In the genomic region with DNA sequence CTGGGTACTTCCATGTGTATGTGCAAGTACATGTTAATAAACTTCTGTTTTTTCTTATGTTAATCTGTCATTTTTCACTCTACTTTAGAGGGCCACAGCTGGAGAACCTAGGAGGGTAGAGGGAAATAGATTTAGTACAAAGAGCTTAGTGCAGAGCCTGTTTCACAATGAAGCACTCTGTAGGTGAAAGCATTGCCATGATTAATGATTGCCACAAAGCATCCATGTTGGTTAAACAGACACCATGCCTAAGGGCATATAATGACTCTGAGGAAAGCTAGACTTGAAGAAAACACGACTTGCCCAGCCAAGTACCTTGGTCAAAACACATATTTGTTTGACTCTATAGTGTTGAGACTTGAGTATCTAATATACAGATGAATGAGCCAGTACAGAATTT, we compare ENCODE assay signal across 26 cellular contexts.
DNase-seq lines count a peak whose midpoint lies in the region; ATAC-seq and TF ChIP-seq lines count a peak whose summit lies in the region.
"Had no signal": no experiment of that assay in that cellular context is flagged by ENCODE, and none has a peak within 500 bp of the region (broad histone marks: within the 10 kb centered on the region; RNA-seq: fewer than 3 reads in every experiment).

No MANE protein-coding gene starts in this region.

- H3K9me3 ChIP-seq in mammary epithelial cell (replicated peaks; ENCODE audit: insufficient read depth, low read length) (no peaks in the 10 kb centered on the region), left lung (peaks cover 0 to 6% of the 10 kb centered on the region in 2 donors)

- CTCF ChIA-PET in mammary epithelial cell (lab: Charles Lee; ENCODE audit: low non-redundant PET): no interaction called here

- H3K4me1 ChIP-seq in mammary epithelial cell (ENCODE audit: insufficient read depth, low read length) (peaks cover 15% of the 10 kb centered on the region), foreskin keratinocyte (peaks cover 11% of the 10 kb centered on the region), left lung (no peaks in the 10 kb centered on the region)
- H3K4me1 ChIP-seq: BLaER1 treated with 17β-estradiol and CSF1 and Interleukin-3, amounts not matched to agents 10 nM and 100 nM had no signal

- dilution Hi-C loops in mammary epithelial cell (cut with HindIII; ENCODE audit: low sequenced_read_pairs): no loop called here

- no peak overlapping the region for H3K9ac ChIP-seq in mammary epithelial cell (ENCODE audit: insufficient read depth, low read length)
- H3K9ac ChIP-seq: BLaER1 treated with 17β-estradiol and CSF1 and Interleukin-3, amounts not matched to agents 10 nM and 100 nM; KMS-11 had no signal

- H3K27me3 ChIP-seq in mammary epithelial cell (ENCODE audit: insufficient read depth, low read length): no peaks in the 10 kb centered on the region
- no peaks in the 10 kb centered on the region for H3K27me3 ChIP-seq in foreskin keratinocyte
- no peaks in the 10 kb centered on the region for H3K27me3 ChIP-seq in left lung
- H3K27me3 ChIP-seq: BLaER1 treated with 17β-estradiol and CSF1 and Interleukin-3, amounts not matched to agents 10 nM and 100 nM had no signal

- in situ Hi-C loops in ACHN (cut with HindIII; ENCODE audit: low pct_ligation_motif_present, low pct_unique_long_range_greater_than_20kb, low sequenced_read_pairs): no loop called here
- in situ Hi-C loops in mammary epithelial cell (cut with MboI; ENCODE audit: low sequenced_read_pairs in 2 of 2): no loop called here

- peak overlapping the region; percentile 8 for H3K27ac ChIP-seq in mammary epithelial cell (ENCODE audit: insufficient read depth, low read depth, low read length)
- no peak overlapping the region for H3K27ac ChIP-seq in foreskin keratinocyte
- no peak overlapping the region for H3K27ac ChIP-seq in left lung
- H3K27ac ChIP-seq: BLaER1 treated with 17β-estradiol and CSF1 and Interleukin-3, amounts not matched to agents 10 nM and 100 nM; KMS-11; SK-N-MC had no signal

- H2AFZ ChIP-seq in mammary epithelial cell (ENCODE audit: low read depth, low read length): peak overlapping the region; percentile 21

- TF ChIP-seq CTCF in mammary epithelial cell (conservative IDR thresholded peaks at IDR 0.05 in 1 of 2, IDR thresholded peaks at IDR 0.05 in 1 of 2; ENCODE audit: extremely low read depth in 1 of 2, insufficient read depth in 1 of 2, low read depth in 1 of 2, low read length in 2 of 2) (no peak), foreskin keratinocyte (conservative IDR thresholded peaks at IDR 0.05) (no peak), left lung (IDR thresholded peaks at IDR 0.05) (no peak)

- DNase-seq in ACHN (peak; percentile 40), M059J (ENCODE audit: low read depth) (peak; percentile 26), mammary epithelial cell (peak; percentile 83), foreskin keratinocyte (peak; percentile 88 to 94), NCI-H2107 (lab: John Stamatoyannopoulos, UW) (no peak), NCI-H1105 (lab: John Stamatoyannopoulos, UW) (no peak), islet precursor cell (no peak), left lung (no peak)
- DNase-seq: AML-193; CD4-positive, alpha-beta memory T cell; COR-L47; DMS 273 treated with DMSO at 0.1 percent for 48 hours; DMS79 treated with DMSO at 0.1 percent for 48 hours; GF-D8; GOT3; HCEC 1CT; NCI-H1105 treated with DMSO at 0.1 percent for 48 hours; NCI-H146; NCI-H1930; NCI-H446 treated with DMSO at 0.1 percent for 48 hours; NCI-H526; SIG-M5 had no signal

- H3K36me3 ChIP-seq in mammary epithelial cell (ENCODE audit: insufficient read depth, low read length) (no peaks in the 10 kb centered on the region), left lung (no peaks in the 10 kb centered on the region)
- H3K36me3 ChIP-seq: BLaER1 treated with 17β-estradiol and CSF1 and Interleukin-3, amounts not matched to agents 10 nM and 100 nM had no signal

- H3K4me3 ChIP-seq in mammary epithelial cell (replicated peaks in 1 of 3; ENCODE audit: insufficient read depth in 1 of 3, low read depth in 2 of 3, low read length in 3 of 3) (no peak overlapping the region), left lung (no peak overlapping the region)
- H3K4me3 ChIP-seq: BLaER1 treated with 17β-estradiol and CSF1 and Interleukin-3, amounts not matched to agents 10 nM and 100 nM; SK-N-MC had no signal

- WGBS in mammary epithelial cell (ENCODE audit: low coverage, missing lambda C conversion rate): 0% methylated on average over 1 of the region's 1 CpG

- H4K20me1 ChIP-seq in mammary epithelial cell (ENCODE audit: insufficient read depth, low read length): no peaks in the 10 kb centered on the region
- H4K20me1 ChIP-seq: BLaER1 treated with 17β-estradiol and CSF1 and Interleukin-3, amounts not matched to agents 10 nM and 100 nM had no signal

- no TSS peak for BruUV-seq in mammary epithelial cell (replicated peaks; lab: Mats Ljungman, UMichigan)

- peak; percentile 89 for ATAC-seq in foreskin keratinocyte
- ATAC-seq in left lung: no peak
- ATAC-seq: Panc1 had no signal

- no peaks in the 10 kb centered on the region for H3K79me2 ChIP-seq in mammary epithelial cell (ENCODE audit: insufficient read depth, low read length)

- intact Hi-C loops in mammary epithelial cell (cut with micrococcal nuclease): no loop called here
- intact Hi-C loops in left lung (cut with DNase I): no loop called here

- peak overlapping the region; percentile 30 for H3K4me2 ChIP-seq in mammary epithelial cell (ENCODE audit: insufficient read depth, low read depth, low read length)
- H3K4me2 ChIP-seq: BLaER1 treated with 17β-estradiol and CSF1 and Interleukin-3, amounts not matched to agents 10 nM and 100 nM; KMS-11 had no signal

Comparison
In these comparisons a context has a peak if more than half of its experiments do, and no peak if none do; other contexts are left out.
1. DNase-seq: peak in ACHN (single experiment), M059J (single experiment), mammary epithelial cell (single experiment) and foreskin keratinocyte (2 of 2); none in NCI-H2107 (single experiment), NCI-H1105 (single experiment), islet precursor cell (single experiment) and left lung (0 of 2).